14 cellular contexts compared by ENCODE assay signal in genomic region chr17:57051886-57052342, GRCh38. TPM values are rescaled to one million over a fixed set of nuclear protein-coding genes. Genes with fewer than 3 reads are reported as not detected.
DNase-seq lines count a peak whose midpoint lies in the region; ATAC-seq and TF ChIP-seq lines count a peak whose summit lies in the region.
"Had no signal": no experiment of that assay in that cellular context is flagged by ENCODE, and none has a peak within 500 bp of the region (broad histone marks: within the 10 kb centered on the region; RNA-seq: fewer than 3 reads in every experiment).

No MANE protein-coding gene starts in this region.

- WGBS in heart right ventricle, 2 donors = 43 to 57% methylated on average over 5 of the region's 5 CpGs
- whole genome bisulfite sequencing in trophoblast cell (ENCODE audit: extremely low coverage, insufficient coverage, insufficient read length) = no CpG with 5 or more reads among the region's 5 CpGs
- 91% methylated on average over 4 of the region's 5 CpGs for WGBS in right lobe of liver (ENCODE audit: insufficient coverage, low coverage, low lambda C conversion rate, missing lambda C conversion rate)

- no peak overlapping the region for H3K4me3 ChIP-seq in heart right ventricle
- no peak overlapping the region for H3K4me3 ChIP-seq in trophoblast cell (ENCODE audit: low read depth, low read length)
- no peak overlapping the region for H3K4me3 ChIP-seq in right lobe of liver
- H3K4me3 ChIP-seq: skin epidermis, transverse colon had no signal

- TF ChIP-seq CTCF in heart right ventricle (IDR thresholded peaks at IDR 0.05) (no peak), right lobe of liver (IDR thresholded peaks at IDR 0.05) (no peak)

- no peak overlapping the region for H3K9ac ChIP-seq in trophoblast cell (ENCODE audit: low read length)

- DNase-seq in DMS53 (lab: John Stamatoyannopoulos, UW) (peak; percentile 51), DMS53 treated with DMSO at 0.1 percent for 48 hours (lab: John Stamatoyannopoulos, UW; ENCODE audit: unreplicated experiment) (no peak), NCI-H748 treated with DMSO at 0.1 percent for 48 hours (lab: John Stamatoyannopoulos, UW) (peak; percentile 87), heart right ventricle (no peak), trophoblast cell (no peak), right lobe of liver (no peak)
- no peak for DNase-seq in activated naive CD4-positive, alpha-beta T cell treated with anti-CD3 and anti-CD28 coated beads, Interleukin-2, amount 50 U/mL, for 72 hours (ENCODE audit: low spot score in 2 of 2)
- DNase-seq: 8988T, Calu3, dermis blood vessel endothelial cell, naive B cell, transverse colon had no signal

- H3K4me2 ChIP-seq in trophoblast cell (ENCODE audit: low read length) = no peak overlapping the region

- peaks cover 0 to 11% (median 0%) of the 10 kb centered on the region in 7 donors for H3K27me3 ChIP-seq in heart right ventricle
- no peaks in the 10 kb centered on the region for H3K27me3 ChIP-seq in trophoblast cell (ENCODE audit: insufficient read depth, low read length)
- H3K27me3 ChIP-seq in right lobe of liver = no peaks in the 10 kb centered on the region
- H3K27me3 ChIP-seq: transverse colon had no signal

- H4K12ac ChIP-seq in trophoblast cell (ENCODE audit: low read depth, low read length) = no peak overlapping the region

- H3K27ac ChIP-seq in heart right ventricle (peak overlapping the region in 4 of 10 donors; percentile 9 to 45 (median 36)), trophoblast cell (ENCODE audit: low read depth, low read length) (no peak overlapping the region), right lobe of liver (no peak overlapping the region)

- no peak overlapping the region for H3K27ac Mint-ChIP-seq in activated naive CD4-positive, alpha-beta T cell treated with anti-CD3 and anti-CD28 coated beads, Interleukin-2, amount 50 U/mL, for 72 hours
- H3K27ac Mint-ChIP-seq: naive B cell had no signal

- peak in 6 of 8 donors; percentile 36 to 75 (median 66) for ATAC-seq in heart right ventricle
- no peak for ATAC-seq in activated naive CD4-positive, alpha-beta T cell treated with anti-CD3 and anti-CD28 coated beads, Interleukin-2, amount 50 U/mL, for 72 hours
- ATAC-seq in GM19035 (IDR thresholded peaks at IDR 0.05; ENCODE audit: unreplicated experiment) = no peak
- ATAC-seq in right lobe of liver = no peak

- intact Hi-C loops in heart right ventricle (cut with DNase I) = loop anchor here in 1 of 10 donors (10.0 kb wide), 1 partner anchor 57 kb away; no protein-coding TSS in a partner anchor
- intact Hi-C loops in right lobe of liver (cut with DNase I) = no loop called here

- no peaks in the 10 kb centered on the region for H3K36me3 ChIP-seq in heart right ventricle
- no peaks in the 10 kb centered on the region for H3K36me3 ChIP-seq in trophoblast cell (ENCODE audit: control insufficient read depth in 1 of 2, insufficient read depth in 2 of 2, low read length in 2 of 2)
- H3K36me3 ChIP-seq in right lobe of liver = no peaks in the 10 kb centered on the region
- H3K36me3 ChIP-seq: transverse colon had no signal

- TF ChIP-seq POLR2A in right lobe of liver (IDR thresholded peaks at IDR 0.05) = no peak

- no peaks in the 10 kb centered on the region for H3K9me3 Mint-ChIP-seq in activated naive CD4-positive, alpha-beta T cell treated with anti-CD3 and anti-CD28 coated beads, Interleukin-2, amount 50 U/mL, for 72 hours
- H3K9me3 Mint-ChIP-seq: naive B cell had no signal

- H3K4me1 ChIP-seq in heart right ventricle (peaks cover 0 to 14% (median 8%) of the 10 kb centered on the region in 9 donors), trophoblast cell (ENCODE audit: control insufficient read depth in 1 of 2, insufficient read depth in 2 of 2, low read length in 2 of 2) (no peaks in the 10 kb centered on the region), right lobe of liver (peaks cover 0 to 11% (median 4%) of the 10 kb centered on the region in 4 donors)

- no peak overlapping the region for H2AK5ac ChIP-seq in trophoblast cell (ENCODE audit: low read length)

- H3K9me3 ChIP-seq in heart right ventricle = no peaks in the 10 kb centered on the region
- no peaks in the 10 kb centered on the region for H3K9me3 ChIP-seq in trophoblast cell (ENCODE audit: insufficient read depth, low read depth, low read length)
- no peaks in the 10 kb centered on the region for H3K9me3 ChIP-seq in right lobe of liver
- H3K9me3 ChIP-seq: transverse colon had no signal

- no peak overlapping the region for H2BK120ac ChIP-seq in trophoblast cell (ENCODE audit: insufficient read depth, low read length, poor library complexity)

- H3K18ac ChIP-seq in trophoblast cell (ENCODE audit: low read length) = no peak overlapping the region

- no peak overlapping the region for H4K91ac ChIP-seq in trophoblast cell (ENCODE audit: low read depth, low read length)

- no peak overlapping the region for H3K14ac ChIP-seq in trophoblast cell (ENCODE audit: low read length)

- H3K79me1 ChIP-seq in trophoblast cell (ENCODE audit: low read length) = no peaks in the 10 kb centered on the region

- H2BK5ac ChIP-seq in trophoblast cell (ENCODE audit: low read depth, low read length, poor library complexity) = no peak overlapping the region

- H3K36me3 Mint-ChIP-seq in activated naive CD4-positive, alpha-beta T cell treated with anti-CD3 and anti-CD28 coated beads, Interleukin-2, amount 50 U/mL, for 72 hours = no peaks in the 10 kb centered on the region
- H3K36me3 Mint-ChIP-seq: naive B cell had no signal

- no peak overlapping the region for H3K4ac ChIP-seq in trophoblast cell (ENCODE audit: low read depth, low read length)

- H2BK12ac ChIP-seq in trophoblast cell (ENCODE audit: low read length) = no peak overlapping the region

- H4K8ac ChIP-seq in trophoblast cell (ENCODE audit: low read depth, low read length) = no peak overlapping the region

- no peak overlapping the region for H2AFZ ChIP-seq in trophoblast cell (ENCODE audit: insufficient read depth, low read length, poor library complexity)

- no peak overlapping the region for H3K23ac ChIP-seq in trophoblast cell (ENCODE audit: low read length)

- no peaks in the 10 kb centered on the region for H3K79me2 ChIP-seq in trophoblast cell (ENCODE audit: control insufficient read depth, insufficient read depth, low read length, poor library complexity)

RNA-seq across cellular contexts. Expression of gene AKAP1, which starts 33.1 kb away (rescaled TPM):
- total RNA-seq in heart right ventricle (100 to 1,000 TPM; 107 to 234 (median 160) TPM), right lobe of liver (10 to 100 TPM; 31.2 to 58.5 (median 43.1) TPM)
- 100 to 1,000 TPM in 1 of 2 donors, 10 to 100 TPM in 1; 31.0 to 101 TPM for polyA plus RNA-seq in heart right ventricle
- 10 to 100 TPM; 16.8 to 28.0 TPM for total RNA-seq in activated naive CD4-positive, alpha-beta T cell treated with anti-CD3 and anti-CD28 coated beads, Interleukin-2, amount 50 U/mL, for 72 hours
- 8.6 and 9.2 TPM in 2 replicates for polyA plus RNA-seq in trophoblast cell (2013)

Comparison
In these comparisons a context has a peak if more than half of its experiments do, and no peak if none do; other contexts are left out.
1. DNase-seq: peak in DMS53 (single experiment) and NCI-H748 treated with DMSO at 0.1 percent for 48 hours (single experiment); none in DMS53 treated with DMSO at 0.1 percent for 48 hours (single experiment), heart right ventricle (0 of 2), activated naive CD4-positive, alpha-beta T cell treated with anti-CD3 and anti-CD28 coated beads, Interleukin-2, amount 50 U/mL, for 72 hours (0 of 2), trophoblast cell (0 of 2) and right lobe of liver (0 of 3).
2. ATAC-seq: peak in heart right ventricle (6 of 8); none in activated naive CD4-positive, alpha-beta T cell treated with anti-CD3 and anti-CD28 coated beads, Interleukin-2, amount 50 U/mL, for 72 hours (0 of 2), GM19035 (single experiment) and right lobe of liver (0 of 4).